10 cellular contexts compared by ENCODE assay signal in genomic region chr11:69122337-69122641, GRCh38. TPM values are rescaled to one million over a fixed set of nuclear protein-coding genes. Genes with fewer than 3 reads are reported as not detected.
DNase-seq lines count a peak whose midpoint lies in the region; ATAC-seq and TF ChIP-seq lines count a peak whose summit lies in the region.
"Had no signal": no experiment of that assay in that cellular context is flagged by ENCODE, and none has a peak within 500 bp of the region (broad histone marks: within the 10 kb centered on the region; RNA-seq: fewer than 3 reads in every experiment).

No MANE protein-coding gene starts in this region.

- H3K36me3 ChIP-seq in BLaER1 treated with 17β-estradiol and CSF1 and Interleukin-3, amounts not matched to agents 10 nM and 100 nM: peaks cover 0 to 5% (median 0%) of the 10 kb centered on the region in 11 experiments; a peak in 1 of 22 replicates
- no peaks in the 10 kb centered on the region for H3K36me3 ChIP-seq in HUES64 (ENCODE audit: insufficient read depth, low read length)
- no peaks in the 10 kb centered on the region for H3K36me3 ChIP-seq in esophagus (ENCODE audit: control insufficient read depth in 2 of 2, insufficient read depth in 2 of 2, low read length in 1 of 2)
- no peaks in the 10 kb centered on the region for H3K36me3 ChIP-seq in neural progenitor cell
- H3K36me3 ChIP-seq in SJCRH30: no peaks in the 10 kb centered on the region
- H3K36me3 ChIP-seq: vagina had no signal

- WGBS in HUES64: 60% methylated on average over 9 of the region's 9 CpGs
- 52 to 63% methylated on average over 9 of the region's 9 CpGs for WGBS in esophagus, 2 donors

- H3K4me3 ChIP-seq in BLaER1 treated with 17β-estradiol and CSF1 and Interleukin-3, amounts not matched to agents 10 nM and 100 nM: no peak overlapping the region
- H3K4me3 ChIP-seq in HUES64 (ENCODE audit: low read length) (no peak overlapping the region), esophagus (ENCODE audit: low read depth in 1 of 2, low read length in 2 of 2) (no peak overlapping the region), neural progenitor cell (no peak overlapping the region), SJCRH30 (no peak overlapping the region)
- H3K4me3 ChIP-seq: vagina had no signal

- no peak for DNase-seq in neural progenitor cell (ENCODE audit: low spot score)
- no peak for DNase-seq in immature natural killer cell
- no peak for DNase-seq in sciatic nerve (ENCODE audit: low spot score)
- DNase-seq in SJCRH30: no peak
- DNase-seq in NCI-H748 treated with DMSO at 0.1 percent for 48 hours (lab: John Stamatoyannopoulos, UW): no peak

- ATAC-seq in sciatic nerve: no peak

- no peak overlapping the region for H3K27ac Mint-ChIP-seq in neural progenitor cell
- H3K27ac Mint-ChIP-seq in immature natural killer cell: no peak overlapping the region

- H2AFZ ChIP-seq in neural progenitor cell (replicated peaks): no peak overlapping the region

- intact Hi-C loops in sciatic nerve (cut with DNase I): no loop called here

- H3K36me3 Mint-ChIP-seq in neural progenitor cell: peaks cover 3% of the 10 kb centered on the region
- H3K36me3 Mint-ChIP-seq in immature natural killer cell: no peaks in the 10 kb centered on the region

- H3K4me1 Mint-ChIP-seq in neural progenitor cell: peaks cover 18% of the 10 kb centered on the region
- H3K4me1 Mint-ChIP-seq in immature natural killer cell: no peaks in the 10 kb centered on the region

- H3K9me3 Mint-ChIP-seq in neural progenitor cell (peaks cover 4% of the 10 kb centered on the region), immature natural killer cell (no peaks in the 10 kb centered on the region)
- H3K9me3 Mint-ChIP-seq: activated T-cell treated with anti-CD3 and anti-CD28 coated beads, Interleukin-2, amount 50 U/mL, for 4 hours had no signal

- H4K20me1 ChIP-seq in BLaER1 treated with 17β-estradiol and CSF1 and Interleukin-3, amounts not matched to agents 10 nM and 100 nM: peaks cover 0 to 26% (median 6%) of the 10 kb centered on the region in 11 experiments; a peak in 7 of 22 replicates
- no peaks in the 10 kb centered on the region for H4K20me1 ChIP-seq in neural progenitor cell (ENCODE audit: low read depth)

- H3K27me3 Mint-ChIP-seq in neural progenitor cell (ENCODE audit: insufficient read depth, low read depth) (peaks cover 6% of the 10 kb centered on the region), immature natural killer cell (ENCODE audit: low read depth in 3 of 3) (no peaks in the 10 kb centered on the region)

- H3K9me3 ChIP-seq in BLaER1 treated with 17β-estradiol and CSF1 and Interleukin-3, amounts not matched to agents 10 nM and 100 nM (replicated peaks in 1 of 11): peaks cover 0 to 13% (median 8%) of the 10 kb centered on the region in 11 experiments; a peak in 12 of 22 replicates
- peaks cover 8% of the 10 kb centered on the region; the same call in 1 of the 2 replicates for H3K9me3 ChIP-seq in HUES64 (ENCODE audit: insufficient read depth, low read depth, low read length)
- H3K9me3 ChIP-seq in esophagus (ENCODE audit: control insufficient read depth in 2 of 2, insufficient read depth in 1 of 2, low read depth in 1 of 2, low read length in 1 of 2): peaks cover 0 to 4% of the 10 kb centered on the region in 2 donors
- H3K9me3 ChIP-seq in neural progenitor cell (ENCODE audit: low read depth): no peaks in the 10 kb centered on the region
- no peaks in the 10 kb centered on the region for H3K9me3 ChIP-seq in SJCRH30 (replicated peaks)
- H3K9me3 ChIP-seq: vagina had no signal

- H3K4me3 Mint-ChIP-seq in neural progenitor cell: no peak overlapping the region
- H3K4me3 Mint-ChIP-seq in immature natural killer cell: no peak overlapping the region

- no peak overlapping the region for H3K9ac ChIP-seq in BLaER1 treated with 17β-estradiol and CSF1 and Interleukin-3, amounts not matched to agents 10 nM and 100 nM
- H3K9ac ChIP-seq in HUES64 (ENCODE audit: low read depth, low read length) (no peak overlapping the region), neural progenitor cell (no peak overlapping the region)

- H3K27me3 ChIP-seq in BLaER1 treated with 17β-estradiol and CSF1 and Interleukin-3, amounts not matched to agents 10 nM and 100 nM: no peaks in the 10 kb centered on the region
- no peaks in the 10 kb centered on the region for H3K27me3 ChIP-seq in HUES64 (ENCODE audit: insufficient read depth, low read length)
- no peaks in the 10 kb centered on the region for H3K27me3 ChIP-seq in esophagus (ENCODE audit: control insufficient read depth in 1 of 2, insufficient read depth in 2 of 2, low read length in 2 of 2)
- no peaks in the 10 kb centered on the region for H3K27me3 ChIP-seq in neural progenitor cell
- H3K27me3 ChIP-seq in SJCRH30: no peaks in the 10 kb centered on the region
- H3K27me3 ChIP-seq: vagina had no signal

- peaks cover 23% of the 10 kb centered on the region for H3F3A ChIP-seq in neural progenitor cell (ENCODE audit: low read depth)

- TF ChIP-seq CTCF in neural progenitor cell (IDR thresholded peaks at IDR 0.05): no peak

- peak overlapping the region; percentile 55 to 82 (median 72) for H3K4me2 ChIP-seq in BLaER1 treated with 17β-estradiol and CSF1 and Interleukin-3, amounts not matched to agents 10 nM and 100 nM
- H3K4me2 ChIP-seq in neural progenitor cell: peak overlapping the region; percentile 74

- no peaks in the 10 kb centered on the region for H3K79me2 ChIP-seq in neural progenitor cell (ENCODE audit: low read depth)

- H3K4me1 ChIP-seq in BLaER1 treated with 17β-estradiol and CSF1 and Interleukin-3, amounts not matched to agents 10 nM and 100 nM: peaks cover 30 to 40% (median 36%) of the 10 kb centered on the region in 10 experiments
- peaks cover 22% of the 10 kb centered on the region for H3K4me1 ChIP-seq in HUES64 (ENCODE audit: insufficient read depth, low read length)
- peaks cover 13 to 29% of the 10 kb centered on the region in 2 donors for H3K4me1 ChIP-seq in esophagus (ENCODE audit: control insufficient read depth in 2 of 2, insufficient read depth in 2 of 2, low read length in 1 of 2)
- H3K4me1 ChIP-seq in neural progenitor cell: peaks cover 14% of the 10 kb centered on the region
- peaks cover 23% of the 10 kb centered on the region; the same call in 1 of the 2 replicates for H3K4me1 ChIP-seq in SJCRH30

- no peak overlapping the region for H3K27ac ChIP-seq in BLaER1 treated with 17β-estradiol and CSF1 and Interleukin-3, amounts not matched to agents 10 nM and 100 nM
- H3K27ac ChIP-seq in HUES64 (ENCODE audit: low read depth, low read length) (peak overlapping the region; percentile 69; the same call in 1 of the 2 replicates), esophagus (ENCODE audit: low read depth in 2 of 2, low read length in 1 of 2) (peak overlapping the region; percentile 89 to 92), neural progenitor cell (no peak overlapping the region), SJCRH30 (no peak overlapping the region)
- H3K27ac ChIP-seq: vagina had no signal

RNA-seq across cellular contexts. Expression of gene SMIM38, which starts 33.4 kb away (rescaled TPM):
- polyA plus RNA-seq in HUES64 (2013, experiment 1 of 2): not detected
- not detected for polyA plus RNA-seq in HUES64 (2013, experiment 2 of 2)
- polyA plus RNA-seq in esophagus (under 1 TPM; 0.08 to 0.11 TPM), immature natural killer cell (not detected)
- total RNA-seq in neural progenitor cell (ENCODE audit: low replicate concordance) (1.5 and 2.0 TPM in 2 replicates), sciatic nerve (2.2 TPM)
- total RNA-seq in SJCRH30 (2014; rRNA removed; shearing (Covaris generic)): 0.30 and 0.40 TPM in 2 replicates

Comparison
In these comparisons a context has a peak if more than half of its experiments do, and no peak if none do; other contexts are left out.
1. H3K27ac ChIP-seq: peak in HUES64 (single experiment) and esophagus (2 of 2); none in BLaER1 treated with 17β-estradiol and CSF1 and Interleukin-3, amounts not matched to agents 10 nM and 100 nM (0 of 11), neural progenitor cell (single experiment) and SJCRH30 (single experiment).